8 cellular contexts compared by ENCODE assay signal in genomic region chr21:32403201-32403701, GRCh38. TPM values are rescaled to one million over a fixed set of nuclear protein-coding genes. Genes with fewer than 3 reads are reported as not detected.
DNase-seq lines count a peak whose midpoint lies in the region; ATAC-seq, FAIRE-seq and TF ChIP-seq lines count a peak whose summit lies in the region.

No MANE protein-coding gene starts in this region.

- no peak overlapping the region for H3K14ac ChIP-seq in H1 (ENCODE audit: insufficient read length)

- TF ChIP-seq POLR2A in H1 (IDR thresholded peaks at IDR 0.05; ENCODE audit: control extremely low read depth in 1 of 2, low read depth in 2 of 2, low read length in 2 of 2) = no peak

- TF ChIP-seq EP300 in H1 (IDR thresholded peaks at IDR 0.05; ENCODE audit: borderline replicate concordance in 1 of 2, low read depth in 2 of 2, low read length in 2 of 2) = no peak

- H3K27ac ChIP-seq in AG04450 (ENCODE audit: low read depth, low read length) (no peak overlapping the region), GM23338 (ENCODE audit: low read depth) (no peak overlapping the region), H1 (ENCODE audit: low read depth, low read length) (no peak overlapping the region)

- CTCF ChIA-PET in AG04450 (lab: Charles Lee) (interaction anchor here (0.6 to 7.3 kb wide), 28 partner anchors 8 to 937 kb away, joined by 3 to 245 read pairs (median 4); partner anchors contain the start of genes EVA1C, TCP10L and URB1), H1 (lab: Charles Lee; ENCODE audit: partially characterized antibody) (interaction anchor here (0.6 to 12.7 kb wide), 33 partner anchors 8 to 432 kb away, joined by 3 to 112 read pairs (median 5); no protein-coding TSS in a partner anchor)
- CTCF ChIA-PET in activated CD4-positive, alpha-beta memory T cell treated with anti-CD3 and anti-CD28 coated beads, Interleukin-2, amount 10 ng/mL, durations not matched to agents 7 days and 5 days (lab: Charles Lee) = interaction anchor here (0.9 to 5.4 kb wide), 8 partner anchors 8 to 202 kb away, joined by 3 to 50 read pairs (median 5); partner anchors contain the start of gene URB1

- H3K79me2 ChIP-seq in GM23338 (replicated peaks; ENCODE audit: insufficient read depth) (no peaks in the 10 kb centered on the region), H1 (ENCODE audit: control insufficient read depth in 1 of 2, insufficient read depth in 2 of 2, low read length in 2 of 2) (no peaks in the 10 kb centered on the region)

- H3K56ac ChIP-seq in H1 (replicated peaks; ENCODE audit: insufficient read length, low read depth, low read length) = no peak overlapping the region

- DNase-seq in AG04450 (ENCODE audit: low read depth, low spot score) (peak; percentile 55), GM23338 (ENCODE audit: low spot score) (peak; percentile 92), NCI-H69 (lab: John Stamatoyannopoulos, UW) (peak; percentile 82), H1 (ENCODE audit: low read depth in 1 of 2, low spot score in 2 of 2) (peak in 1 of 2 experiments; percentile 63), middle frontal gyrus (ENCODE audit: extremely low spot score, low spot score) (peak; percentile 37), superior temporal gyrus (ENCODE audit: extremely low spot score) (peak; percentile 93)
- peak; percentile 55 for DNase-seq in activated CD4-positive, alpha-beta memory T cell treated with anti-CD3 and anti-CD28 coated beads, Interleukin-2, amount 10 ng/mL, durations not matched to agents 7 days and 5 days

- no peak overlapping the region for H3K4me3 Mint-ChIP-seq in GM23338
- H3K4me3 Mint-ChIP-seq in activated CD4-positive, alpha-beta memory T cell treated with anti-CD3 and anti-CD28 coated beads, Interleukin-2, amount 10 ng/mL, durations not matched to agents 7 days and 5 days = no peak overlapping the region

- FAIRE-seq in H1 (lab: Jason Lieb, UNC) = peak; percentile 84

- no peaks in the 10 kb centered on the region; the same call in 2 of the 3 replicates for H3K9me3 Mint-ChIP-seq in GM23338
- H3K9me3 Mint-ChIP-seq in activated CD4-positive, alpha-beta memory T cell treated with anti-CD3 and anti-CD28 coated beads, Interleukin-2, amount 10 ng/mL, durations not matched to agents 7 days and 5 days = no peaks in the 10 kb centered on the region

- H3K27me3 ChIP-seq in AG04450 (ENCODE audit: control insufficient read depth, insufficient read depth, low read length) (peaks cover 10% of the 10 kb centered on the region), GM23338 (ENCODE audit: insufficient read depth) (no peaks in the 10 kb centered on the region), H1 (replicated peaks in 1 of 4; ENCODE audit: control insufficient read depth in 3 of 4, extremely low read depth in 1 of 4, insufficient read depth in 3 of 4, low read length in 3 of 4) (no peaks in the 10 kb centered on the region)

- H3K4me1 ChIP-seq in GM23338 (ENCODE audit: insufficient read depth) = peaks cover 6% of the 10 kb centered on the region; the same call in 1 of the 2 replicates
- no peaks in the 10 kb centered on the region; a peak in 1 of 7 replicates for H3K4me1 ChIP-seq in H1 (replicated peaks in 1 of 4; ENCODE audit: control insufficient read depth in 3 of 4, insufficient read depth in 4 of 4, low read length in 3 of 4)

- H3K9ac ChIP-seq in H1 (replicated peaks in 1 of 4; ENCODE audit: extremely low read depth in 1 of 4, low read depth in 3 of 4, low read length in 3 of 4) = no peak overlapping the region

- peak overlapping the region; percentile 12; the same call in 1 of the 2 replicates for H2AFZ ChIP-seq in GM23338
- H2AFZ ChIP-seq in H1 (ENCODE audit: low read length) = no peak overlapping the region

- no peaks in the 10 kb centered on the region for H3F3A ChIP-seq in GM23338 (replicated peaks; ENCODE audit: low read depth)

- ATAC-seq in GM23338 (peak; percentile 96), HG02571 (IDR thresholded peaks at IDR 0.05; ENCODE audit: unreplicated experiment) (no peak)

- peaks cover 5% of the 10 kb centered on the region for H3K27me3 Mint-ChIP-seq in GM23338 (ENCODE audit: insufficient read depth, low read depth, poor library complexity)
- H3K27me3 Mint-ChIP-seq in activated CD4-positive, alpha-beta memory T cell treated with anti-CD3 and anti-CD28 coated beads, Interleukin-2, amount 10 ng/mL, durations not matched to agents 7 days and 5 days = peaks cover 7% of the 10 kb centered on the region

- no peak overlapping the region for H2BK5ac ChIP-seq in H1 (ENCODE audit: low read depth, low read length)

- POLR2A ChIA-PET in AG04450 (lab: Yijun Ruan, JAX) (interaction anchor here (0.5 to 1.2 kb wide), 2 partner anchors 198 to 1142 kb away, joined by 5 to 7 read pairs; no protein-coding TSS in a partner anchor), H1 (lab: Charles Lee; ENCODE audit: partially characterized antibody) (interaction anchor here (1.8 kb wide), 1 partner anchor 10 kb away, joined by 6 read pairs; the partner anchor contains the start of gene URB1)
- POLR2A ChIA-PET in activated CD4-positive, alpha-beta memory T cell treated with anti-CD3 and anti-CD28 coated beads, Interleukin-2, amount 10 ng/mL, durations not matched to agents 7 days and 5 days (lab: Charles Lee) = interaction anchor here (1.2 kb wide), 1 partner anchor 166 kb away, joined by 3 read pairs; no protein-coding TSS in a partner anchor

- no peak overlapping the region for H3K23ac ChIP-seq in H1 (ENCODE audit: insufficient read length)

- H3K23me2 ChIP-seq in H1 (ENCODE audit: low read depth, low read length) = no peaks in the 10 kb centered on the region

- no peak overlapping the region for H4K8ac ChIP-seq in H1 (ENCODE audit: extremely low read depth, insufficient read depth, low read length)

- no peaks in the 10 kb centered on the region for H3K36me3 Mint-ChIP-seq in GM23338 (ENCODE audit: low read depth)
- H3K36me3 Mint-ChIP-seq in activated CD4-positive, alpha-beta memory T cell treated with anti-CD3 and anti-CD28 coated beads, Interleukin-2, amount 10 ng/mL, durations not matched to agents 7 days and 5 days (ENCODE audit: low read depth) = no peaks in the 10 kb centered on the region

- no peak overlapping the region for H2BK12ac ChIP-seq in H1 (ENCODE audit: low read depth, low read length)

- peak; percentile 72 for TF ChIP-seq CTCF in AG04450 (IDR thresholded peaks at IDR 0.05; ENCODE audit: low read depth, low read length)
- TF ChIP-seq CTCF in GM23338 (conservative IDR thresholded peaks at IDR 0.05; ENCODE audit: low read depth in 2 of 2) = peak; percentile 84 to 87
- TF ChIP-seq CTCF in H1 (IDR thresholded peaks at IDR 0.05; ENCODE audit: control extremely low read depth in 1 of 3, insufficient read depth in 1 of 3, low read depth in 1 of 3, low read length in 3 of 3) = peak; percentile 69 to 85 (median 82)

- no peak overlapping the region for H3K18ac ChIP-seq in H1 (ENCODE audit: extremely low read depth, low read length)

- H3K27ac Mint-ChIP-seq in GM23338 = no peak overlapping the region
- no peak overlapping the region for H3K27ac Mint-ChIP-seq in activated CD4-positive, alpha-beta memory T cell treated with anti-CD3 and anti-CD28 coated beads, Interleukin-2, amount 10 ng/mL, durations not matched to agents 7 days and 5 days

- H3K4ac ChIP-seq in H1 (replicated peaks; ENCODE audit: insufficient read length, low read depth, low read length) = no peak overlapping the region

- no peak overlapping the region for H3K4me3 ChIP-seq in AG04450 (ENCODE audit: low read depth, low read length)
- H3K4me3 ChIP-seq in GM23338 = no peak overlapping the region
- H3K4me3 ChIP-seq in H1 (ENCODE audit: extremely low read depth in 1 of 4, insufficient read depth in 2 of 4, low read depth in 3 of 4, low read length in 4 of 4) = no peak overlapping the region

- peaks cover 7% of the 10 kb centered on the region; the same call in 2 of the 3 replicates for H3K4me1 Mint-ChIP-seq in GM23338
- H3K4me1 Mint-ChIP-seq in activated CD4-positive, alpha-beta memory T cell treated with anti-CD3 and anti-CD28 coated beads, Interleukin-2, amount 10 ng/mL, durations not matched to agents 7 days and 5 days = peaks cover 9% of the 10 kb centered on the region

- no peak overlapping the region for H2BK20ac ChIP-seq in H1 (ENCODE audit: low read length)

- H3K4me2 ChIP-seq in GM23338 (no peak overlapping the region), H1 (ENCODE audit: insufficient read depth in 1 of 2, low read depth in 2 of 2, low read length in 2 of 2) (no peak overlapping the region)

- peak; percentile 85 to 87 for TF ChIP-seq RAD21 in H1 (IDR thresholded peaks at IDR 0.05 in 1 of 2, conservative IDR thresholded peaks at IDR 0.05 in 1 of 2; ENCODE audit: low read depth in 2 of 2, low read length in 2 of 2)

- H2BK15ac ChIP-seq in H1 (ENCODE audit: low read length) = no peak overlapping the region

- WGBS in H1 (ENCODE audit: extremely low coverage in 1 of 2, insufficient coverage in 1 of 2, insufficient read length in 1 of 2, insufficient replicate concordance in 2 of 2, low coverage in 1 of 2, low lambda C conversion rate in 2 of 2, missing lambda C conversion rate in 1 of 2), 2 experiments = 27% methylated on average over 5 of the region's 5 CpGs; no CpG with 5 or more reads in 1 of the 2 experiments

- H4K5ac ChIP-seq in H1 (ENCODE audit: insufficient read length, low read depth, low read length) = no peak overlapping the region

- no peaks in the 10 kb centered on the region for H3K79me1 ChIP-seq in H1 (ENCODE audit: low read depth, low read length)

- H3K36me3 ChIP-seq in GM23338 (ENCODE audit: insufficient read depth) (no peaks in the 10 kb centered on the region), H1 (ENCODE audit: control insufficient read depth in 2 of 4, insufficient read depth in 4 of 4, low read length in 3 of 4) (no peaks in the 10 kb centered on the region)

- H4K20me1 ChIP-seq in GM23338 (replicated peaks; ENCODE audit: insufficient read depth) (no peaks in the 10 kb centered on the region), H1 (replicated peaks in 1 of 2; ENCODE audit: control insufficient read depth in 1 of 2, insufficient read depth in 2 of 2, low read length in 2 of 2) (no peaks in the 10 kb centered on the region)

- no peaks in the 10 kb centered on the region for H3K9me2 ChIP-seq in GM23338 (ENCODE audit: insufficient read depth)

- H3K9me3 ChIP-seq in AG04450 (ENCODE audit: control insufficient read depth, insufficient read depth, low read length) (no peaks in the 10 kb centered on the region), H1 (ENCODE audit: insufficient read depth in 2 of 2, low read depth in 1 of 2, low read length in 1 of 2) (no peaks in the 10 kb centered on the region)

- no peak overlapping the region for H2BK120ac ChIP-seq in H1 (replicated peaks; ENCODE audit: low read depth, low read length)

- H4K91ac ChIP-seq in H1 (replicated peaks; ENCODE audit: insufficient read length, low read length) = no peak overlapping the region

- no peak overlapping the region for H2AK5ac ChIP-seq in H1 (ENCODE audit: low read depth, low read length)

RNA-seq across cellular contexts. Expression of gene EVA1C, which starts 9.3 kb away (rescaled TPM):
- polyA plus RNA-seq in AG04450 (2011; rRNA removed) (2.8 and 5.7 TPM in 2 replicates), GM23338 (2016; fragmentation: Nextera tagmentation; extraction: Ambion mirVana) (3.9 and 4.6 TPM in 2 replicates), H1 (2011; rRNA removed) (1.9 and 2.6 TPM in 2 replicates)
- polyA minus RNA-seq in AG04450 (2011; rRNA and poly(A)+ RNA removed) = 1.8 and 2.0 TPM in 2 replicates
- total RNA-seq in GM23338 (2014; rRNA removed; shearing (Covaris generic)) = 3.8 and 6.9 TPM in 2 replicates
- 1 to 10 TPM; 5.0 to 6.3 TPM for total RNA-seq in activated CD4-positive, alpha-beta memory T cell treated with anti-CD3 and anti-CD28 coated beads, Interleukin-2, amount 10 ng/mL, durations not matched to agents 7 days and 5 days
- 3.6 and 4.3 TPM in 2 replicates for total RNA-seq in H1 (2021; fragmentation: NEBNext Ultra II Directional; extraction: Animal tissue kit (Norgen Biotek cat#: 25700))
- 1.9 TPM for polyA plus RNA-seq in H1 (2011; cell fraction: cytosol; rRNA removed)
- polyA plus RNA-seq in H1 (2011; cell fraction: nucleus; rRNA removed) = 2.6 TPM
- polyA plus RNA-seq in H1 (2012, experiment 1 of 2) = 4.8 to 6.3 TPM (median 6.1 TPM) in 4 replicates
- 4.0 TPM for polyA plus RNA-seq in H1 (2012, experiment 2 of 2)
- polyA plus RNA-seq in H1 (2013, experiment 1 of 2) = 2.7 TPM
- 2.5 TPM for polyA plus RNA-seq in H1 (2013, experiment 2 of 2)
- 2.7 and 6.4 TPM in 2 replicates for polyA minus RNA-seq in H1 (2011; rRNA and poly(A)+ RNA removed)
- polyA minus RNA-seq in H1 (2011; cell fraction: cytosol; rRNA and poly(A)+ RNA removed) = 1.3 TPM
- 5.2 TPM for polyA minus RNA-seq in H1 (2011; cell fraction: nucleus; rRNA and poly(A)+ RNA removed)

RNA-seq across cellular contexts. Expression of gene URB1, which starts 10.4 kb away (rescaled TPM):
- 7.6 and 7.7 TPM in 2 replicates for polyA plus RNA-seq in AG04450 (2011; rRNA removed)
- polyA minus RNA-seq in AG04450 (2011; rRNA and poly(A)+ RNA removed) = 17.0 and 17.1 TPM in 2 replicates
- 42.2 and 44.1 TPM in 2 replicates for total RNA-seq in GM23338 (2014; rRNA removed; shearing (Covaris generic))
- 6.8 and 7.7 TPM in 2 replicates for polyA plus RNA-seq in GM23338 (2016; fragmentation: Nextera tagmentation; extraction: Ambion mirVana)
- 1 to 10 TPM; 9.1 TPM for total RNA-seq in activated CD4-positive, alpha-beta memory T cell treated with anti-CD3 and anti-CD28 coated beads, Interleukin-2, amount 10 ng/mL, durations not matched to agents 7 days and 5 days
- total RNA-seq in H1 (2021; fragmentation: NEBNext Ultra II Directional; extraction: Animal tissue kit (Norgen Biotek cat#: 25700)) = 28.2 and 28.9 TPM in 2 replicates
- polyA plus RNA-seq in H1 (2011; rRNA removed) = 8.1 and 10.1 TPM in 2 replicates
- polyA plus RNA-seq in H1 (2011; cell fraction: cytosol; rRNA removed) = 8.1 TPM
- 19.7 TPM for polyA plus RNA-seq in H1 (2011; cell fraction: nucleus; rRNA removed)
- 13.8 to 16.7 TPM (median 15.8 TPM) in 4 replicates for polyA plus RNA-seq in H1 (2012, experiment 1 of 2)
- 6.4 TPM for polyA plus RNA-seq in H1 (2012, experiment 2 of 2)
- polyA plus RNA-seq in H1 (2013, experiment 1 of 2) = 10.6 TPM
- 9.4 TPM for polyA plus RNA-seq in H1 (2013, experiment 2 of 2)
- polyA minus RNA-seq in H1 (2011; rRNA and poly(A)+ RNA removed) = 31.1 and 35.5 TPM in 2 replicates
- 20.4 TPM for polyA minus RNA-seq in H1 (2011; cell fraction: cytosol; rRNA and poly(A)+ RNA removed)
- polyA minus RNA-seq in H1 (2011; cell fraction: nucleus; rRNA and poly(A)+ RNA removed) = 29.3 TPM
